In the genomic region with DNA sequence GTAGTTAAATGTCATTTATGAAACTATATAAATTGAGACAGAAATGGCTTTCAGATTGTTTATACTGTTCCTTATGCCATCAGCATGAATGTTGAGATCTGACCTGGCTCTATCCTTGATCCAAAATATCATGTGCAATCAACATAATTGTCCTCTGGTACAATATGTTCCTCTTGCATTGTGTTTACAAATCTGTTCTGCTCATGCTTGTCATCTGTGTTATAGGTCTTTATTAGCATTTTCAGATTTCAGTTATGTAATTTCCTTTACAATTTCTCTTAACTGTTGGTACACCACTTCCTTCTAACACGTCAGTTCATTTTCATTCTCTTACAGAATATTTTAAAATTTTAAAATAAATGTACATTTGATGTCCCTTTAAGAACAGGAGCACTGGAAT, we compare ENCODE assay signal across 18 cellular contexts. TPM values are rescaled to one million over a fixed set of nuclear protein-coding genes. Genes with fewer than 3 reads are reported as not detected.
DNase-seq lines count a peak whose midpoint lies in the region; ATAC-seq and TF ChIP-seq lines count a peak whose summit lies in the region.
"Had no signal": no experiment of that assay in that cellular context is flagged by ENCODE, and none has a peak within 500 bp of the region (broad histone marks: within the 10 kb centered on the region; RNA-seq: fewer than 3 reads in every experiment).

No MANE protein-coding gene starts in this region.

- no peak for DNase-seq in activated CD4-positive, alpha-beta memory T cell treated with anti-CD3 and anti-CD28 coated beads, Interleukin-2, amount 10 ng/mL, durations not matched to agents 7 days and 5 days
- DNase-seq in activated CD4-positive, alpha-beta memory T cell treated with anti-CD3 and anti-CD28 coated beads for 36 hours = no peak
- no peak for DNase-seq in T-helper 17 cell
- DNase-seq in lower lobe of right lung = no peak
- no peak for DNase-seq in upper lobe of right lung
- DNase-seq in NCI-H1417 treated with DMSO at 0.1 percent for 48 hours (lab: John Stamatoyannopoulos, UW) = no peak
- DNase-seq in iPS-NIHi7 (ENCODE audit: extremely low spot score) = no peak
- DNase-seq: C1 segment of cervical spinal cord, erythroblast, NCI-H1436 treated with DMSO at 0.1 percent for 48 hours, NCI-H82, RPMI8226 had no signal

- H3K36me3 ChIP-seq in lower lobe of right lung (no peaks in the 10 kb centered on the region), upper lobe of right lung (no peaks in the 10 kb centered on the region)
- H3K36me3 ChIP-seq: tibial nerve had no signal

- H3K4me1 Mint-ChIP-seq in activated CD4-positive, alpha-beta memory T cell treated with anti-CD3 and anti-CD28 coated beads, Interleukin-2, amount 10 ng/mL, durations not matched to agents 7 days and 5 days = peaks cover 42% of the 10 kb centered on the region
- H3K4me1 Mint-ChIP-seq in activated CD4-positive, alpha-beta memory T cell treated with anti-CD3 and anti-CD28 coated beads for 36 hours (ENCODE audit: low read depth) = peaks cover 8% of the 10 kb centered on the region
- H3K4me1 Mint-ChIP-seq in T-helper 17 cell = peaks cover 17% of the 10 kb centered on the region

- no peak for ATAC-seq in T-helper 17 cell
- peak; percentile 35 to 57 for ATAC-seq in lower lobe of right lung
- ATAC-seq in upper lobe of right lung = peak; percentile 51
- no peak for ATAC-seq in activated CD4-positive, CD25-positive, alpha-beta regulatory T cell treated with anti-CD3 and anti-CD28 coated beads, Interleukin-2, amount 50 U/mL, for 24 hours
- ATAC-seq: activated T-helper 17 cell treated with anti-CD3 and anti-CD28 coated beads, Interleukin-2, amount 50 U/mL, for 72 hours; left lobe of liver; sciatic nerve had no signal

- H3K4me3 ChIP-seq in lower lobe of right lung (peak overlapping the region; percentile 71), upper lobe of right lung (peak overlapping the region; percentile 66)

- TF ChIP-seq CTCF in lower lobe of right lung (IDR thresholded peaks at IDR 0.05) = no peak
- TF ChIP-seq CTCF in upper lobe of right lung (IDR thresholded peaks at IDR 0.05) = no peak

- peaks cover 41% of the 10 kb centered on the region for H3K27me3 Mint-ChIP-seq in activated CD4-positive, alpha-beta memory T cell treated with anti-CD3 and anti-CD28 coated beads, Interleukin-2, amount 10 ng/mL, durations not matched to agents 7 days and 5 days
- H3K27me3 Mint-ChIP-seq in activated CD4-positive, alpha-beta memory T cell treated with anti-CD3 and anti-CD28 coated beads for 36 hours = peaks cover 24% of the 10 kb centered on the region
- H3K27me3 Mint-ChIP-seq in T-helper 17 cell = peaks cover 29% of the 10 kb centered on the region

- H3K9me3 ChIP-seq in T-helper 17 cell (ENCODE audit: control insufficient read depth, low read length, poor library complexity, severe bottlenecking) (no peaks in the 10 kb centered on the region), lower lobe of right lung (no peaks in the 10 kb centered on the region), upper lobe of right lung (no peaks in the 10 kb centered on the region)
- H3K9me3 ChIP-seq: tibial nerve had no signal

- peaks cover 11% of the 10 kb centered on the region for H3K36me3 Mint-ChIP-seq in activated CD4-positive, alpha-beta memory T cell treated with anti-CD3 and anti-CD28 coated beads, Interleukin-2, amount 10 ng/mL, durations not matched to agents 7 days and 5 days (ENCODE audit: low read depth)
- H3K36me3 Mint-ChIP-seq in activated CD4-positive, alpha-beta memory T cell treated with anti-CD3 and anti-CD28 coated beads for 36 hours = no peaks in the 10 kb centered on the region
- H3K36me3 Mint-ChIP-seq in T-helper 17 cell (ENCODE audit: low read depth) = peaks cover 3% of the 10 kb centered on the region

- H3K4me3 Mint-ChIP-seq in activated CD4-positive, alpha-beta memory T cell treated with anti-CD3 and anti-CD28 coated beads, Interleukin-2, amount 10 ng/mL, durations not matched to agents 7 days and 5 days = peak overlapping the region; percentile 53
- H3K4me3 Mint-ChIP-seq in activated CD4-positive, alpha-beta memory T cell treated with anti-CD3 and anti-CD28 coated beads for 36 hours = no peak overlapping the region
- H3K4me3 Mint-ChIP-seq in T-helper 17 cell = no peak overlapping the region

- POLR2A ChIA-PET in activated CD4-positive, alpha-beta memory T cell treated with anti-CD3 and anti-CD28 coated beads, Interleukin-2, amount 10 ng/mL, durations not matched to agents 7 days and 5 days (lab: Charles Lee) = no interaction called here
- POLR2A ChIA-PET in activated CD4-positive, alpha-beta memory T cell treated with anti-CD3 and anti-CD28 coated beads for 36 hours (lab: Charles Lee) = no interaction called here

- H3K27ac ChIP-seq in lower lobe of right lung = peak overlapping the region; percentile 87
- peak overlapping the region; percentile 83 for H3K27ac ChIP-seq in upper lobe of right lung
- H3K27ac ChIP-seq: tibial nerve had no signal

- intact Hi-C loops in activated CD4-positive, alpha-beta memory T cell treated with anti-CD3 and anti-CD28 coated beads for 36 hours (cut with micrococcal nuclease) = no loop called here
- intact Hi-C loops in lower lobe of right lung (cut with DNase I) = no loop called here
- intact Hi-C loops in upper lobe of right lung (cut with DNase I) = no loop called here

- H3K4me1 ChIP-seq in lower lobe of right lung (peaks cover 11% of the 10 kb centered on the region), upper lobe of right lung (peaks cover 5% of the 10 kb centered on the region)

- H3K27me3 ChIP-seq in lower lobe of right lung (ENCODE audit: low read depth) (peaks cover 11% of the 10 kb centered on the region), upper lobe of right lung (no peaks in the 10 kb centered on the region)
- H3K27me3 ChIP-seq: tibial nerve had no signal

- H3K27ac Mint-ChIP-seq in activated CD4-positive, alpha-beta memory T cell treated with anti-CD3 and anti-CD28 coated beads, Interleukin-2, amount 10 ng/mL, durations not matched to agents 7 days and 5 days = no peak overlapping the region
- no peak overlapping the region for H3K27ac Mint-ChIP-seq in activated CD4-positive, alpha-beta memory T cell treated with anti-CD3 and anti-CD28 coated beads for 36 hours
- peak overlapping the region; percentile 84 for H3K27ac Mint-ChIP-seq in T-helper 17 cell
- H3K27ac Mint-ChIP-seq: activated T-helper 17 cell treated with anti-CD3 and anti-CD28 coated beads, Interleukin-2, amount 50 U/mL, for 72 hours had no signal

- CTCF ChIA-PET in activated CD4-positive, alpha-beta memory T cell treated with anti-CD3 and anti-CD28 coated beads, Interleukin-2, amount 10 ng/mL, durations not matched to agents 7 days and 5 days (lab: Charles Lee) = no interaction called here
- CTCF ChIA-PET in activated CD4-positive, alpha-beta memory T cell treated with anti-CD3 and anti-CD28 coated beads for 36 hours (lab: Charles Lee) = no interaction called here

- no peaks in the 10 kb centered on the region for H3K9me3 Mint-ChIP-seq in activated CD4-positive, alpha-beta memory T cell treated with anti-CD3 and anti-CD28 coated beads, Interleukin-2, amount 10 ng/mL, durations not matched to agents 7 days and 5 days
- H3K9me3 Mint-ChIP-seq in activated CD4-positive, alpha-beta memory T cell treated with anti-CD3 and anti-CD28 coated beads for 36 hours = no peaks in the 10 kb centered on the region
- H3K9me3 Mint-ChIP-seq: activated T-helper 17 cell treated with anti-CD3 and anti-CD28 coated beads, Interleukin-2, amount 50 U/mL, for 72 hours had no signal

RNA-seq across cellular contexts. Expression of a gene that starts 1.6 kb away (rescaled TPM):
- 10 to 100 TPM; 34.1 to 36.4 TPM for total RNA-seq in activated CD4-positive, alpha-beta memory T cell treated with anti-CD3 and anti-CD28 coated beads, Interleukin-2, amount 10 ng/mL, durations not matched to agents 7 days and 5 days
- total RNA-seq in activated CD4-positive, alpha-beta memory T cell treated with anti-CD3 and anti-CD28 coated beads for 36 hours = 1 to 10 TPM; 3.0 to 3.4 TPM
- 10 to 100 TPM; 19.3 to 20.8 TPM for total RNA-seq in T-helper 17 cell
- total RNA-seq in lower lobe of right lung = 87.2 TPM
- 77.2 TPM for total RNA-seq in upper lobe of right lung
- total RNA-seq: dermis microvascular lymphatic vessel endothelial cell had no signal

Comparison
In these comparisons a context has a peak if more than half of its experiments do, and no peak if none do; other contexts are left out.
1. RNA of a gene that starts 1.6 kb away (total RNA-seq): 87.2 TPM in lower lobe of right lung (single experiment), 77.2 TPM in upper lobe of right lung (single experiment), 34.1 to 36.4 TPM in activated CD4-positive, alpha-beta memory T cell treated with anti-CD3 and anti-CD28 coated beads, Interleukin-2, amount 10 ng/mL, durations not matched to agents 7 days and 5 days and 19.3 to 20.8 TPM in T-helper 17 cell; 3.0 to 3.4 TPM in activated CD4-positive, alpha-beta memory T cell treated with anti-CD3 and anti-CD28 coated beads for 36 hours; every median in the first group is over 4 times any median in the second.
2. ATAC-seq: peak in lower lobe of right lung (2 of 2) and upper lobe of right lung (single experiment); none in T-helper 17 cell (single experiment) and activated CD4-positive, CD25-positive, alpha-beta regulatory T cell treated with anti-CD3 and anti-CD28 coated beads, Interleukin-2, amount 50 U/mL, for 24 hours (0 of 2).